ENCODE assay signal across 9 cellular contexts in the genomic region with DNA sequence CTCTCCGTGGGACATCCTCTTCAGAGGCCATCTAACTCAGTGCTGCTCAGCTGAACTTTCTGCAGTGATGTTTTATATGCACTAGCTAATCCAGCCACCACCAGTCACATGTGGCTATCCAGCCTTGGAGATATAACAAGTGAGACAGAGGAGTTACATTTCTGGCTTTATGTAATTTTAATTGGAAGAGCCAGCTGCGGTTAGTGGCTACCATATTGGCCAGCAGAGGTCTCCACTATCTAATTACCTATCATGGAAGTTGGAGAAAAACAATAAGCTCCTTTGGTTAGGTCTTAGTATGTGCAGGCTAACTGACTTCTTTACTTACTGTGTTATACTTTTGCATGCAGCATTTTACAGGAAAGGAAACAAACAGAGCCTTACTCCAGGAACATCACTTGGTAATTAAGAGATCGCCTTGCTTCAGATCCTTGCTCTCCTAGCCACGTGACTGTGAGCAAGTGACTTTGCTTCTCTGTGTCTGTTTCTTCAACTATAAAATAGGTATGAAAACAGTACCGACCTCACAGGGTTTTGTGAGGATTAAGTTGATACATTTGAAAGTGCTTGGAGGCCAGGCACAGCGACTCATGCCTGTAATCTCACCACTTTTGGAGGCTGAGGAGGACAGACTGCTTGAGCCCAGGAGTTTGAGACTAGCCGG. TPM values are rescaled to one million over a fixed set of nuclear protein-coding genes. Genes with fewer than 3 reads are reported as not detected.
DNase-seq lines count a peak whose midpoint lies in the region; ATAC-seq, FAIRE-seq and TF ChIP-seq lines count a peak whose summit lies in the region.
"Had no signal": no experiment of that assay in that cellular context is flagged by ENCODE, and none has a peak within 500 bp of the region (broad histone marks: within the 10 kb centered on the region; RNA-seq: fewer than 3 reads in every experiment).

No MANE protein-coding gene starts in this region.

- H3K4me3 ChIP-seq in bronchial epithelial cell (ENCODE audit: low read depth, low read length) (no peak overlapping the region), lower lobe of right lung (no peak overlapping the region)

- FAIRE-seq in bronchial epithelial cell (lab: Jason Lieb, UNC) = peak; percentile 55

- intact Hi-C loops in lower lobe of right lung (cut with DNase I) = no loop called here

- H3K9me3 ChIP-seq in lower lobe of right lung = no peaks in the 10 kb centered on the region

- ATAC-seq in lower lobe of right lung = peak; percentile 33 to 40
- no peak for ATAC-seq in GM18870 (IDR thresholded peaks at IDR 0.05; ENCODE audit: unreplicated experiment)
- ATAC-seq in HG02610 (IDR thresholded peaks at IDR 0.05; ENCODE audit: unreplicated experiment) = no peak
- ATAC-seq in GM18867 (IDR thresholded peaks at IDR 0.05; ENCODE audit: unreplicated experiment) = no peak

- no peak overlapping the region for H3K27ac ChIP-seq in lower lobe of right lung

- peaks cover 18% of the 10 kb centered on the region for H3K4me1 ChIP-seq in lower lobe of right lung

- TF ChIP-seq CTCF in GM12873 (IDR thresholded peaks at IDR 0.05; ENCODE audit: insufficient read depth, low read depth, low read length, missing control alignments) (peak; percentile 53), bronchial epithelial cell (IDR thresholded peaks at IDR 0.05; ENCODE audit: insufficient read depth, low read length, severe bottlenecking) (peak; percentile 71), lower lobe of right lung (IDR thresholded peaks at IDR 0.05) (peak; percentile 66)

- DNase-seq in AG20443 (ENCODE audit: low spot score) = peak; percentile 52
- peak; percentile 31 for DNase-seq in NCI-H226
- peak; percentile 63 for DNase-seq in bronchial epithelial cell (ENCODE audit: low read depth)
- no peak for DNase-seq in lower lobe of right lung

- no peaks in the 10 kb centered on the region for H3K36me3 ChIP-seq in bronchial epithelial cell (ENCODE audit: control insufficient read depth, insufficient read depth, low read length)
- no peaks in the 10 kb centered on the region for H3K36me3 ChIP-seq in lower lobe of right lung

- peaks cover 1% of the 10 kb centered on the region for H3K27me3 ChIP-seq in bronchial epithelial cell (ENCODE audit: control insufficient read depth, insufficient read depth, low read length)
- peaks cover 68% of the 10 kb centered on the region for H3K27me3 ChIP-seq in lower lobe of right lung (ENCODE audit: low read depth)

RNA-seq across cellular contexts. Expression of a gene that starts 1.6 kb away (rescaled TPM):
- 6.6 and 28.0 TPM in 2 replicates for total RNA-seq in bronchial epithelial cell
- 5.7 TPM for total RNA-seq in lower lobe of right lung

RNA-seq across cellular contexts. Expression of a gene that starts 5.3 kb away (rescaled TPM):
- total RNA-seq in bronchial epithelial cell (1.6 and 52.0 TPM in 2 replicates), lower lobe of right lung (11.2 TPM)
- total RNA-seq: subcutaneous adipose tissue had no signal

RNA-seq across cellular contexts. Expression of a gene that starts 13.7 kb away (rescaled TPM):
- total RNA-seq in bronchial epithelial cell = 26.1 TPM in 1 of 2 replicates, not detected in the other
- 1.9 TPM for total RNA-seq in lower lobe of right lung
- total RNA-seq: subcutaneous adipose tissue had no signal

RNA-seq across cellular contexts. Expression of a gene that starts 19.7 kb away (rescaled TPM):
- total RNA-seq in bronchial epithelial cell (7.6 and 91.1 TPM in 2 replicates), lower lobe of right lung (not detected)
- total RNA-seq: subcutaneous adipose tissue had no signal

RNA-seq across cellular contexts. Expression of a gene that starts 37.4 kb away (rescaled TPM):
- 3.9 and 20.0 TPM in 2 replicates for total RNA-seq in bronchial epithelial cell
- not detected for total RNA-seq in lower lobe of right lung

Comparison
In these comparisons a context has a peak if more than half of its experiments do, and no peak if none do; other contexts are left out.
1. ATAC-seq: peak in lower lobe of right lung (2 of 2); none in GM18870 (single experiment), HG02610 (single experiment) and GM18867 (single experiment).
2. Peak in every context shown above with its lines, with median percentiles within 50 percentile points of each other: CTCF ChIP-seq.